Comparison of ENCODE assay signal across 2 cellular contexts in the genomic region with DNA sequence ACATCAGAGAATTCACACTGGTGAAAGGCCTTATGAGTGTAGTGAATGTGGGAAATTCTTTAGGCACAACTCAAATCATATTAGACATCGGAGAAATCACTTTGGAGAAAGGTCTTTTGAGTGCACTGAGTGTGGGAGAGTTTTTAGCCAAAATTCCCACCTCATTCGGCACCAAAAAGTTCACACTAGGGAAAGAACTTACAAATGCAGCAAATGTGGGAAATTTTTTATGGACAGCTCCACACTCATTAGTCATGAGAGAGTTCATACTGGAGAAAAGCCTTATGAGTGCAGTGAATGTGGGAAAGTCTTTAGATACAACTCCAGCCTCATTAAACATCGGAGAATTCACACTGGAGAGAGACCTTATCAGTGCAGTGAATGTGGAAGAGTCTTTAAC.
TF ChIP-seq lines count a peak whose summit lies in the region.

No MANE protein-coding gene starts in this region.

TF ChIP-seq in IMR-90, 13 proteins besides CTCF, POLR2A, EP300 and RAD21:
- no peak for TF ChIP-seq FOS (IDR thresholded peaks at IDR 0.05; ENCODE audit: low read depth, low read length)
- TF ChIP-seq, protein P1, sequence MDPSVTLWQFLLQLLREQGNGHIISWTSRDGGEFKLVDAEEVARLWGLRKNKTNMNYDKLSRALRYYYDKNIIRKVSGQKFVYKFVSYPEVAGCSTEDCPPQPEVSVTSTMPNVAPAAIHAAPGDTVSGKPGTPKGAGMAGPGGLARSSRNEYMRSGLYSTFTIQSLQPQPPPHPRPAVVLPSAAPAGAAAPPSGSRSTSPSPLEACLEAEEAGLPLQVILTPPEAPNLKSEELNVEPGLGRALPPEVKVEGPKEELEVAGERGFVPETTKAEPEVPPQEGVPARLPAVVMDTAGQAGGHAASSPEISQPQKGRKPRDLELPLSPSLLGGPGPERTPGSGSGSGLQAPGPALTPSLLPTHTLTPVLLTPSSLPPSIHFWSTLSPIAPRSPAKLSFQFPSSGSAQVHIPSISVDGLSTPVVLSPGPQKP (IDR thresholded peaks at IDR 0.05; ENCODE audit: borderline replicate concordance, low read depth, low read length), result no peak
- TF ChIP-seq BHLHE40 (IDR thresholded peaks at IDR 0.05; ENCODE audit: low read depth, low read length), result no peak
- no peak for TF ChIP-seq SMC3 (IDR thresholded peaks at IDR 0.05; ENCODE audit: low read depth, low read length)
- TF ChIP-seq, protein P2, sequence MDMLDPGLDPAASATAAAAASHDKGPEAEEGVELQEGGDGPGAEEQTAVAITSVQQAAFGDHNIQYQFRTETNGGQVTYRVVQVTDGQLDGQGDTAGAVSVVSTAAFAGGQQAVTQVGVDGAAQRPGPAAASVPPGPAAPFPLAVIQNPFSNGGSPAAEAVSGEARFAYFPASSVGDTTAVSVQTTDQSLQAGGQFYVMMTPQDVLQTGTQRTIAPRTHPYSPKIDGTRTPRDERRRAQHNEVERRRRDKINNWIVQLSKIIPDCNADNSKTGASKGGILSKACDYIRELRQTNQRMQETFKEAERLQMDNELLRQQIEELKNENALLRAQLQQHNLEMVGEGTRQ (IDR thresholded peaks at IDR 0.05; ENCODE audit: low read depth, low read length), result no peak
- no peak for TF ChIP-seq MXI1 (IDR thresholded peaks at IDR 0.05; ENCODE audit: borderline replicate concordance, low read depth, low read length)
- no peak for TF ChIP-seq RFX5 (IDR thresholded peaks at IDR 0.05; ENCODE audit: low read depth, low read length)
- TF ChIP-seq RCOR1 (IDR thresholded peaks at IDR 0.05; ENCODE audit: insufficient replicate concordance, low read length), result no peak
- TF ChIP-seq MAFK (IDR thresholded peaks at IDR 0.05; ENCODE audit: low read depth, low read length), result no peak
- TF ChIP-seq CEBPB (IDR thresholded peaks at IDR 0.05; ENCODE audit: low read depth, low read length), result no peak
- TF ChIP-seq CHD1 (IDR thresholded peaks at IDR 0.05; ENCODE audit: low read depth, low read length), result no peak
- no peak for TF ChIP-seq NFE2L2 (IDR thresholded peaks at IDR 0.05; ENCODE audit: low read depth, low read length)
TF ChIP-seq in IMR-90: peak in this region for 0.

TF ChIP-seq in K562, 482 proteins besides CTCF, POLR2A, EP300 and RAD21:
- TF ChIP-seq TBL1XR1 (IDR thresholded peaks at IDR 0.05; ENCODE audit: low read length in 2 of 2) (no peak), ZNF75A (CRISPR knock-in tag; IDR thresholded peaks at IDR 0.05) (peak; percentile 80)
